In genomic region chr1:236795035-236795756, GRCh38 we compare ENCODE assay signal across 1 cellular context.
TF ChIP-seq lines count a peak whose summit lies in the region.

Gene MTR (plus strand): TSS chr1:236795292. CDS start chr1:236795704, 412 bp downstream.

TF ChIP-seq in HepG2, 621 proteins besides CTCF, POLR2A, EP300 and RAD21 (continued from another document and continues in another):
- TF ChIP-seq CHD4 (IDR thresholded peaks at IDR 0.05; ENCODE audit: borderline replicate concordance, low read length) (no peak; the same call in 1 of the 2 replicates), MTF1 (CRISPR knock-in tag; IDR thresholded peaks at IDR 0.05) (peak; percentile 78; the same call in 1 of the 2 replicates), SOX5 (CRISPR knock-in tag; IDR thresholded peaks at IDR 0.05; ENCODE audit: borderline replicate concordance) (no peak; the same call in 1 of the 2 replicates), ZNF746 (CRISPR knock-in tag; IDR thresholded peaks at IDR 0.05) (no peak; the same call in 1 of the 2 replicates), HIVEP1 (CRISPR knock-in tag; IDR thresholded peaks at IDR 0.05) (peak; percentile 95), E2F1 (CRISPR knock-in tag; IDR thresholded peaks at IDR 0.05) (peak; percentile 83), SAP130 (CRISPR knock-in tag; IDR thresholded peaks at IDR 0.05; ENCODE audit: low read depth) (peak; percentile 88), ZNF782 (CRISPR knock-in tag; IDR thresholded peaks at IDR 0.05; ENCODE audit: borderline replicate concordance) (peak; percentile 61), ZNF101 (CRISPR knock-in tag; IDR thresholded peaks at IDR 0.05; ENCODE audit: borderline replicate concordance, low read depth) (no peak), SALL2 (CRISPR knock-in tag; IDR thresholded peaks at IDR 0.05) (peak; percentile 88), PPARG (CRISPR knock-in tag; conservative IDR thresholded peaks at IDR 0.05) (no peak; the same call in 1 of the 2 replicates), DNMT3B (CRISPR knock-in tag; conservative IDR thresholded peaks at IDR 0.05) (0 out of 2 replicates have a peak, but pooled peaks have one; percentile 20), KMT2A (CRISPR knock-in tag; IDR thresholded peaks at IDR 0.05) (peak; percentile 57; the same call in 1 of the 2 replicates), ZNF569 (CRISPR knock-in tag; IDR thresholded peaks at IDR 0.05; ENCODE audit: borderline replicate concordance) (0 out of 2 replicates have a peak, but pooled peaks have one; percentile 76), HOXA3 (CRISPR knock-in tag; IDR thresholded peaks at IDR 0.05) (peak; percentile 43), ZBTB40 (IDR thresholded peaks at IDR 0.05) (peak; percentile 61), ZBTB40 (CRISPR knock-in tag; IDR thresholded peaks at IDR 0.05) (peak; percentile 80), MZF1 (CRISPR knock-in tag; IDR thresholded peaks at IDR 0.05; ENCODE audit: borderline replicate concordance) (no peak), GATAD2A (CRISPR knock-in tag; IDR thresholded peaks at IDR 0.05) (peak; percentile 35), MYC (CRISPR knock-in tag; IDR thresholded peaks at IDR 0.05; ENCODE audit: borderline replicate concordance) (peak; percentile 97), ZMAT5 (CRISPR knock-in tag; IDR thresholded peaks at IDR 0.05; ENCODE audit: borderline replicate concordance, low read depth) (no peak), ZNF614 (CRISPR knock-in tag; IDR thresholded peaks at IDR 0.05; ENCODE audit: borderline replicate concordance) (peak; percentile 73), HOXA5 (CRISPR knock-in tag; IDR thresholded peaks at IDR 0.05) (0 out of 2 replicates have a peak, but pooled peaks have one; percentile 34), SIX4 (CRISPR knock-in tag; IDR thresholded peaks at IDR 0.05) (0 out of 2 replicates have a peak, but pooled peaks have one; percentile 31), FOXP1 (IDR thresholded peaks at IDR 0.05) (no peak), FOXP1 (CRISPR knock-in tag; IDR thresholded peaks at IDR 0.05) (peak; percentile 29; the same call in 1 of the 2 replicates), CENPT (CRISPR knock-in tag; IDR thresholded peaks at IDR 0.05; ENCODE audit: low read depth) (0 out of 2 replicates have a peak, but pooled peaks have one; percentile 35), FOXJ3 (CRISPR knock-in tag; IDR thresholded peaks at IDR 0.05; ENCODE audit: borderline replicate concordance) (0 out of 2 replicates have a peak, but pooled peaks have one; percentile 55), MIXL1 (CRISPR knock-in tag; IDR thresholded peaks at IDR 0.05) (no peak), ZNF564 (CRISPR knock-in tag; IDR thresholded peaks at IDR 0.05) (peak; percentile 91), ZNF607 (CRISPR knock-in tag; IDR thresholded peaks at IDR 0.05; ENCODE audit: borderline replicate concordance) (peak; percentile 61), PITX1 (CRISPR knock-in tag; IDR thresholded peaks at IDR 0.05) (peak; percentile 49; the same call in 1 of the 2 replicates), SNAI1 (CRISPR knock-in tag; IDR thresholded peaks at IDR 0.05; ENCODE audit: borderline replicate concordance) (peak; percentile 68; the same call in 1 of the 2 replicates), U2AF1 (optimal IDR thresholded peaks at IDR 0.05; ENCODE audit: low read depth, low read length) (peak; percentile 73), FOXA1 (IDR thresholded peaks at IDR 0.05) (no peak), FOXA1 (CRISPR knock-in tag; IDR thresholded peaks at IDR 0.05) (no peak), HNF4A (CRISPR knock-in tag; IDR thresholded peaks at IDR 0.05) (0 out of 2 replicates have a peak, but pooled peaks have one; percentile 7), HMGXB3 (CRISPR knock-in tag; IDR thresholded peaks at IDR 0.05; ENCODE audit: borderline replicate concordance) (peak; percentile 88), CERS6 (CRISPR knock-in tag; IDR thresholded peaks at IDR 0.05) (peak; percentile 92; the same call in 1 of the 2 replicates), ASH2L (IDR thresholded peaks at IDR 0.05; ENCODE audit: insufficient read length, low read depth, low read length) (peak; percentile 86), ATF7-NPFF (CRISPR knock-in tag; IDR thresholded peaks at IDR 0.05; ENCODE audit: low read depth) (peak; percentile 90), ZNF557 (CRISPR knock-in tag; IDR thresholded peaks at IDR 0.05) (peak; percentile 90; the same call in 1 of the 2 replicates), MEIS2 (CRISPR knock-in tag; IDR thresholded peaks at IDR 0.05) (no peak)
- TF ChIP-seq, protein P1, sequence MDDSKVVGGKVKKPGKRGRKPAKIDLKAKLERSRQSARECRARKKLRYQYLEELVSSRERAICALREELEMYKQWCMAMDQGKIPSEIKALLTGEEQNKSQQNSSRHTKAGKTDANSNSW (CRISPR knock-in tag; IDR thresholded peaks at IDR 0.05; ENCODE audit: borderline replicate concordance) = peak; percentile 80; the same call in 1 of the 2 replicates
- TF ChIP-seq, protein P2, sequence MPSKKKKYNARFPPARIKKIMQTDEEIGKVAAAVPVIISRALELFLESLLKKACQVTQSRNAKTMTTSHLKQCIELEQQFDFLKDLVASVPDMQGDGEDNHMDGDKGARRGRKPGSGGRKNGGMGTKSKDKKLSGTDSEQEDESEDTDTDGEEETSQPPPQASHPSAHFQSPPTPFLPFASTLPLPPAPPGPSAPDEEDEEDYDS (CRISPR knock-in tag; IDR thresholded peaks at IDR 0.05) = peak; percentile 38; the same call in 1 of the 2 replicates
- TF ChIP-seq, protein P3, sequence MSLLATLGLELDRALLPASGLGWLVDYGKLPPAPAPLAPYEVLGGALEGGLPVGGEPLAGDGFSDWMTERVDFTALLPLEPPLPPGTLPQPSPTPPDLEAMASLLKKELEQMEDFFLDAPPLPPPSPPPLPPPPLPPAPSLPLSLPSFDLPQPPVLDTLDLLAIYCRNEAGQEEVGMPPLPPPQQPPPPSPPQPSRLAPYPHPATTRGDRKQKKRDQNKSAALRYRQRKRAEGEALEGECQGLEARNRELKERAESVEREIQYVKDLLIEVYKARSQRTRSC (CRISPR knock-in tag; IDR thresholded peaks at IDR 0.05; ENCODE audit: low read depth) = no peak
- TF ChIP-seq, protein P4, sequence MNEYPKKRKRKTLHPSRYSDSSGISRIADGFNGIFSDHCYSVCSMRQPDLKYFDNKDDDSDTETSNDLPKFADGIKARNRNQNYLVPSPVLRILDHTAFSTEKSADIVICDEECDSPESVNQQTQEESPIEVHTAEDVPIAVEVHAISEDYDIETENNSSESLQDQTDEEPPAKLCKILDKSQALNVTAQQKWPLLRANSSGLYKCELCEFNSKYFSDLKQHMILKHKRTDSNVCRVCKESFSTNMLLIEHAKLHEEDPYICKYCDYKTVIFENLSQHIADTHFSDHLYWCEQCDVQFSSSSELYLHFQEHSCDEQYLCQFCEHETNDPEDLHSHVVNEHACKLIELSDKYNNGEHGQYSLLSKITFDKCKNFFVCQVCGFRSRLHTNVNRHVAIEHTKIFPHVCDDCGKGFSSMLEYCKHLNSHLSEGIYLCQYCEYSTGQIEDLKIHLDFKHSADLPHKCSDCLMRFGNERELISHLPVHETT (CRISPR knock-in tag; conservative IDR thresholded peaks at IDR 0.05) = 0 out of 2 replicates have a peak, but pooled peaks have one; percentile 63
